8 cellular contexts compared by ENCODE assay signal in genomic region chr14:76352639-76353281, GRCh38. TPM values are rescaled to one million over a fixed set of nuclear protein-coding genes. Genes with fewer than 3 reads are reported as not detected.
A peak's percentile ranks its signal among the peaks of the same experiment; 100 is the strongest.
DNase-seq lines count a peak whose midpoint lies in the region; ATAC-seq and TF ChIP-seq lines count a peak whose summit lies in the region.

No MANE protein-coding gene starts in this region.

- ATAC-seq in lower lobe of right lung (peak; percentile 82), HG03095 (IDR thresholded peaks at IDR 0.05; ENCODE audit: unreplicated experiment) (no peak)

- H3K4me1 ChIP-seq in colonic mucosa = no peaks in the 10 kb centered on the region
- peaks cover 7% of the 10 kb centered on the region for H3K4me1 ChIP-seq in lower lobe of right lung

- no peaks in the 10 kb centered on the region for H3K9me3 ChIP-seq in colonic mucosa
- no peaks in the 10 kb centered on the region for H3K9me3 ChIP-seq in lower lobe of right lung

- intact Hi-C loops in colonic mucosa (cut with DNase I) = loop anchor here (2.0 kb wide), 1 partner anchor 302 kb away; no protein-coding TSS in a partner anchor
- intact Hi-C loops in lower lobe of right lung (cut with DNase I) = no loop called here

- peak; percentile 41 for DNase-seq in SIG-M5 treated with dmso at 0.1 percent for 504 hours (lab: John Stamatoyannopoulos, UW; ENCODE audit: unreplicated experiment)
- DNase-seq in SIG-M5 (lab: John Stamatoyannopoulos, UW) = no peak
- DNase-seq in NCI-H1105 (lab: John Stamatoyannopoulos, UW) = peak; percentile 61
- DNase-seq in activated CD4-positive, alpha-beta T cell treated with anti-CD3 and anti-CD28 coated beads for 1 hour = peak; percentile 20
- DNase-seq in colonic mucosa = peak; percentile 29
- DNase-seq in lower lobe of right lung = peak; percentile 63
- DNase-seq in stimulated activated CD8-positive, alpha-beta memory T cell treated with anti-CD3 and anti-CD28 coated beads, Interleukin-2, amount 100 ng/mL, for 1 hour (ENCODE audit: low read depth in 2 of 2) = peak; percentile 9 to 14

- H3K36me3 ChIP-seq in colonic mucosa = no peaks in the 10 kb centered on the region
- no peaks in the 10 kb centered on the region for H3K36me3 ChIP-seq in lower lobe of right lung

- H3K9ac ChIP-seq in colonic mucosa (ENCODE audit: low read depth in 2 of 2, low read length in 2 of 2) = no peak overlapping the region

- TF ChIP-seq CTCF in colonic mucosa (IDR thresholded peaks at IDR 0.05) (peak; percentile 62), lower lobe of right lung (IDR thresholded peaks at IDR 0.05) (peak; percentile 85)

- H3K4me3 ChIP-seq in colonic mucosa = no peak overlapping the region
- peak overlapping the region; percentile 37 for H3K4me3 ChIP-seq in lower lobe of right lung

- H3K27me3 ChIP-seq in colonic mucosa (no peaks in the 10 kb centered on the region), lower lobe of right lung (ENCODE audit: low read depth) (peaks cover 14% of the 10 kb centered on the region)

- H3K27ac ChIP-seq in colonic mucosa = no peak overlapping the region
- no peak overlapping the region for H3K27ac ChIP-seq in lower lobe of right lung

RNA-seq across cellular contexts. Expression of gene ESRRB, which starts 23.2 kb away (rescaled TPM):
- total RNA-seq in colonic mucosa (under 1 TPM; 0.10 to 0.21 TPM), lower lobe of right lung (not detected)
